Comparison of ENCODE assay signal across 13 cellular contexts in the genomic region with DNA sequence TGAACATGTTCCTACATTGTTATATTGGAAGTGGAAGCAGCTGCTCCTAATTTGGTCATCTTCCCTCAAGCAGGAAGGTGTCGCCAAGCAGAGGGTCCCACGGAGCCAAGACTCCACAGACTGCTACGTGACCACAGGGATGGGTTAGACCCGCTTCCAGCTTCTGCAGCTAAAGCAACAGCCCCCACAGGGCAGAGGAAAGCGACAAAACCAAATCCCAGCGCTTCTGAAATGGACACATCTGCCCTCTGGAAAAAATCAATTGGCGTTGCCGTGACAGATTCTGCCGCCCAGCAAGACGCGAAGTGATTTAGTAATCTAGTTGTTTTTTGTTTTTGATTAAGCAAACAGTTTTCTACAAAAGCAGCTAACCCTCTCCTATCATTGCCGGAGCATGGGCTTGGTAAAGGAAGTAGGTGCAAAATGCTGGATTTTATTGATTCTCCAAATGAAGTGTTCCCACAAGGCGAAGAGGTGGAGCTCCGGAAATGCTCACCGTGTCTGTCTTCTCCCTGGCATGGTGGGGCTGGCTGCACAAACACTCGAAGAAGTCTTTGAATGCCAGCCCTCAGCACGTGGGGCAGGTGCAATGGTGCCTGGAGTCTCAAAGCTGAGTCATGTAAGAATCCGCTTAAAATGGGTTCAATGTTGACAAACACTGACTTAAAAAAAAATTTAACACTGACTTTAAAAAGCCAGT.
A peak's percentile ranks its signal among the peaks of the same experiment; 100 is the strongest.
DNase-seq lines count a peak whose midpoint lies in the region; ATAC-seq and TF ChIP-seq lines count a peak whose summit lies in the region.
"Had no signal": no experiment of that assay in that cellular context is flagged by ENCODE, and none has a peak within 500 bp of the region (broad histone marks: within the 10 kb centered on the region; RNA-seq: fewer than 3 reads in every experiment).

No MANE protein-coding gene starts in this region.

- no peak overlapping the region for H3K27ac Mint-ChIP-seq in progenitor cell of endocrine pancreas
- H3K27ac Mint-ChIP-seq: activated CD4-positive, alpha-beta T cell treated with anti-CD3 and anti-CD28 coated beads for 36 hours; dendritic cell treated with granulocyte-macrophage colony-stimulating factor and Interleukin-4, amounts not matched to agents 40 ng/mL and 50 ng/mL, for 4 days had no signal

- no peaks in the 10 kb centered on the region for H3K9me3 Mint-ChIP-seq in progenitor cell of endocrine pancreas (ENCODE audit: low read depth)
- H3K9me3 Mint-ChIP-seq: dendritic cell treated with granulocyte-macrophage colony-stimulating factor and Interleukin-4, amounts not matched to agents 40 ng/mL and 50 ng/mL, for 4 days had no signal

- no peak for TF ChIP-seq POLR2A in thyroid gland (IDR thresholded peaks at IDR 0.05)

- no peaks in the 10 kb centered on the region for H3K9me3 ChIP-seq in thyroid gland

- no peaks in the 10 kb centered on the region for H3K36me3 ChIP-seq in thyroid gland

- H3K4me3 ChIP-seq in thyroid gland (replicated peaks in 1 of 3), result no peak overlapping the region

- DNase-seq in NCI-H1417 (lab: John Stamatoyannopoulos, UW), result peak; percentile 66 to 83 (median 76)
- no peak for DNase-seq in NCI-H1417 treated with DMSO at 0.1 percent for 48 hours (lab: John Stamatoyannopoulos, UW)
- DNase-seq in NCI-H345 treated with DMSO at 0.1 percent for 48 hours (lab: John Stamatoyannopoulos, UW; ENCODE audit: unreplicated experiment), result peak; percentile 71
- DNase-seq in foreskin melanocyte, result peak; percentile 11
- DNase-seq in thyroid gland, result peak; percentile 63
- DNase-seq in NCI-H1436 (lab: John Stamatoyannopoulos, UW), result no peak
- no peak for DNase-seq in progenitor cell of endocrine pancreas (ENCODE audit: low spot score, unreplicated experiment)
- DNase-seq: activated CD4-positive, alpha-beta T cell treated with anti-CD3 and anti-CD28 coated beads for 36 hours; activated gamma-delta T cell; NCI-H526 had no signal

- no peak for ATAC-seq in GM18870 (IDR thresholded peaks at IDR 0.05; ENCODE audit: unreplicated experiment)

- WGBS in thyroid gland, 2 donors, result 50 to 54% methylated on average over 18 of the region's 18 CpGs

- H3K27ac ChIP-seq in thyroid gland, result no peak overlapping the region
- H3K27ac ChIP-seq: 22Rv1 had no signal

- H3K27me3 Mint-ChIP-seq in progenitor cell of endocrine pancreas, result peaks cover 22% of the 10 kb centered on the region

- H3K4me1 Mint-ChIP-seq in progenitor cell of endocrine pancreas (ENCODE audit: low read depth), result peaks cover 37% of the 10 kb centered on the region
- H3K4me1 Mint-ChIP-seq: activated CD4-positive, alpha-beta T cell treated with anti-CD3 and anti-CD28 coated beads for 36 hours had no signal

- H3K36me3 Mint-ChIP-seq in progenitor cell of endocrine pancreas (ENCODE audit: insufficient read depth), result no peaks in the 10 kb centered on the region

- intact Hi-C loops in thyroid gland (cut with DNase I), result no loop called here

- H3K4me1 ChIP-seq in thyroid gland, result peaks cover 0 to 18% of the 10 kb centered on the region in 2 donors

- H3K4me3 Mint-ChIP-seq in progenitor cell of endocrine pancreas (ENCODE audit: low read depth), result no peak overlapping the region
- H3K4me3 Mint-ChIP-seq: activated CD4-positive, alpha-beta T cell treated with anti-CD3 and anti-CD28 coated beads for 36 hours; dendritic cell treated with granulocyte-macrophage colony-stimulating factor and Interleukin-4, amounts not matched to agents 40 ng/mL and 50 ng/mL, for 4 days had no signal

- TF ChIP-seq CTCF in thyroid gland (IDR thresholded peaks at IDR 0.05), result no peak
- no peak for TF ChIP-seq CTCF in progenitor cell of endocrine pancreas (IDR thresholded peaks at IDR 0.05; ENCODE audit: unreplicated experiment)

- no peaks in the 10 kb centered on the region for H3K27me3 ChIP-seq in thyroid gland

Comparison
In these comparisons a context has a peak if more than half of its experiments do, and no peak if none do; other contexts are left out.
1. DNase-seq: peak in NCI-H1417 (3 of 3), NCI-H345 treated with DMSO at 0.1 percent for 48 hours (single experiment), foreskin melanocyte (single experiment) and thyroid gland (2 of 2); none in NCI-H1417 treated with DMSO at 0.1 percent for 48 hours (single experiment), NCI-H1436 (single experiment) and progenitor cell of endocrine pancreas (single experiment).